In the genomic region with DNA sequence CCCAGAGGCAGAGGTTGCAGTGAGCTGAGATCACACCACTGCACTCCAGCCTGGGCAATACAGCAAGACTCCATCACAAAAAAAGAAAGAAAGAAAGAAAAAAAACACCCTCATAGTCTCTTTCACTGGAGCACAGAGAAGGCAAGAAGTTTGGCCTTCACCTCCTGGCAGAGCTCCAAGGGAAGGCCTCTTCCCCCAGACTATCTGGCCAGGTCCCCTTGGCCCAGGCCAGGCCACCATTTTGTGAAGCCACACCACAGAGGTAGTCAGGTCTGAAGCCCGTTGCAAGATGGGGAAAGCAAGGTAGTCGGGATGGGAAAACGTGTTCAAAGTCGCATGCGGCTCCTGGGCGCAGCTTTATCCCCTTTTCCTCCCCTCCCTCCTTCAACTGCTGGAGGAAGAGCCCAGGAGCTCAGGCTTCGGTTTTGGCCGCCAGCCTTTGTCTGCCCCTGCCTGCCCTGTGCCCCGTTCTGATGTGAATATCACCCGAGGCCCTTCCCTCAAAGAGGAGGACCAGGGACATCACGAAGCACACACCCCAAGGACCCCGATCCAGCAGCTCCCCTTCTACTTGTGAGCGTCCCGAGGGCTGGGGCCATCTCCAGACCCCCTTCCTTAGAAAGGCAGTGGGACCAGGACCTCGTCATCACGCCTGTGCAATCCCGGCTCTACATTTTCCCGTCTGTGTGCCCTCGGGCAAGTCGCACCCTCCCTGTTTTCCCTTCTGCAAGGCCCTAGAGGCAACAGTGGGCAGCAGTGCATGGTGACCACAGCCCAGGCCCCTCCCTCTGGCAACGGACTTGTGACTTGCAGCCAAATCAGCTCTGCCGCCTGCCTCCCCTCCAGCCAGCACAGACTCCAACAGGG, we compare ENCODE assay signal across 34 cellular contexts. TPM values are rescaled to one million over a fixed set of nuclear protein-coding genes. Genes with fewer than 3 reads are reported as not detected.
DNase-seq lines count a peak whose midpoint lies in the region; ATAC-seq, FAIRE-seq and TF ChIP-seq lines count a peak whose summit lies in the region.
"Had no signal": no experiment of that assay in that cellular context is flagged by ENCODE, and none has a peak within 500 bp of the region (broad histone marks: within the 10 kb centered on the region; RNA-seq: fewer than 3 reads in every experiment).

No MANE protein-coding gene starts in this region.

- H3K9ac ChIP-seq in K562 (ENCODE audit: insufficient read depth in 1 of 2, low read depth in 2 of 2, low read length in 2 of 2), result no peak overlapping the region
- no peak overlapping the region for H3K9ac ChIP-seq in PC-3 (ENCODE audit: low read length)

- H3K27ac ChIP-seq in right atrium auricular region, result no peak overlapping the region
- no peak overlapping the region for H3K27ac ChIP-seq in K562 (ENCODE audit: extremely low read depth, low read depth, low read length)
- H3K27ac ChIP-seq in aorta (ENCODE audit: low read depth in 1 of 2, low read length in 2 of 2), result no peak overlapping the region
- H3K27ac ChIP-seq in PC-3 (ENCODE audit: low read length), result no peak overlapping the region
- H3K27ac ChIP-seq: SK-N-MC, skin epidermis, uterus had no signal

- no peaks in the 10 kb centered on the region for H3K9me3 ChIP-seq in right atrium auricular region
- no peaks in the 10 kb centered on the region for H3K9me3 ChIP-seq in K562 (replicated peaks; ENCODE audit: control insufficient read depth, insufficient read depth, low read depth, low read length)
- no peaks in the 10 kb centered on the region for H3K9me3 ChIP-seq in aorta (ENCODE audit: control insufficient read depth, low read length)
- no peaks in the 10 kb centered on the region for H3K9me3 ChIP-seq in PC-3 (ENCODE audit: low read length)
- H3K9me3 ChIP-seq: uterus had no signal

- DNase-seq in Right ventricle myocardium superior (no peak), right atrium auricular region (ENCODE audit: low spot score) (no peak), K562 (ENCODE audit: extremely low read depth in 1 of 4, low spot score in 3 of 4) (no peak), left ventricle myocardium superior (peak; percentile 42), aorta (no peak), PC-3 (no peak)
- DNase-seq: 8988T; activated CD4-positive, alpha-beta T cell treated with anti-CD3 and anti-CD28 coated beads, Interleukin-2, amount 50 U/mL, for 4 hours; activated CD8-positive, alpha-beta memory T cell treated with anti-CD3 and anti-CD28 coated beads, Interleukin-2, amount 10 ng/mL, durations not matched to agents 7 days and 5 days; activated gamma-delta T cell treated with Interleukin-2 at 50 U/mL for 16 hours; activated naive CD8-positive, alpha-beta T cell treated with anti-CD3 and anti-CD28 coated beads, Interleukin-2, amount 10 ng/mL, durations not matched to agents 7 days and 5 days; activated T-cell treated with anti-CD3 and anti-CD28 coated beads, Interleukin-2, amount 50 U/mL, for 4 hours; CD4-positive, CD25-positive, alpha-beta regulatory T cell; central memory CD4-positive, alpha-beta T cell; erythroblast; HCEC 1CT; kidney glomerular epithelial cell; MV-4-11; NCI-H1436 treated with DMSO at 0.1 percent for 48 hours; NCI-H2081 treated with DMSO at 0.1 percent for 48 hours; NCI-H2227 treated with DMSO at 0.1 percent for 48 hours; NCI-H748 treated with DMSO at 0.1 percent for 48 hours; stimulated activated naive CD4-positive, alpha-beta T cell; uterus had no signal

- in situ Hi-C loops in K562 (cut with MboI), result no loop called here

- H3K4me1 ChIP-seq in right atrium auricular region (no peaks in the 10 kb centered on the region), K562 (replicated peaks in 1 of 2; ENCODE audit: control insufficient read depth in 2 of 2, insufficient read depth in 2 of 2, low read length in 2 of 2) (peaks cover 5 to 29% of the 10 kb centered on the region in 2 experiments; a peak in 4 of 5 replicates), aorta (ENCODE audit: control insufficient read depth in 1 of 2, insufficient read depth in 2 of 2, low read length in 2 of 2) (no peaks in the 10 kb centered on the region), PC-3 (ENCODE audit: insufficient read depth, low read length) (no peaks in the 10 kb centered on the region)
- H3K4me1 ChIP-seq: uterus had no signal

- H3K4me3 ChIP-seq in right atrium auricular region (no peak overlapping the region), K562 (no peak overlapping the region), aorta (ENCODE audit: low read length in 2 of 2) (no peak overlapping the region), PC-3 (ENCODE audit: low read length) (no peak overlapping the region)
- H3K4me3 ChIP-seq: lung, SK-N-MC, skin epidermis, uterus had no signal

- no peaks in the 10 kb centered on the region for H3K79me2 ChIP-seq in K562 (ENCODE audit: control insufficient read depth, insufficient read depth, low read length)
- H3K79me2 ChIP-seq in PC-3 (ENCODE audit: low read length), result no peaks in the 10 kb centered on the region

- TF ChIP-seq RAD21 in K562 (CRISPR knock-in tag; conservative IDR thresholded peaks at IDR 0.05 in 1 of 2, IDR thresholded peaks at IDR 0.05 in 1 of 2), result no peak

- TF ChIP-seq CTCF in right atrium auricular region (IDR thresholded peaks at IDR 0.05) (no peak), K562 (IDR thresholded peaks at IDR 0.05 in 2 of 3, conservative IDR thresholded peaks at IDR 0.05 in 1 of 3; ENCODE audit: insufficient read depth in 2 of 3, low read depth in 1 of 3, low read length in 3 of 3) (no peak), PC-3 (conservative IDR thresholded peaks at IDR 0.05; ENCODE audit: low read depth, low read length) (no peak)

- intact Hi-C loops in Right ventricle myocardium superior (cut with DNase I) (no loop called here), K562 (cut with micrococcal nuclease) (no loop called here), left ventricle myocardium superior (cut with micrococcal nuclease) (no loop called here), aorta (cut with DNase I) (no loop called here), PC-3 (cut with micrococcal nuclease) (no loop called here)

- no peak for TF ChIP-seq POLR2A in K562 (conservative IDR thresholded peaks at IDR 0.05)

- no peaks in the 10 kb centered on the region for H3F3A ChIP-seq in PC-3 (ENCODE audit: low read length, unreplicated experiment)

- no peak overlapping the region for H3K4me2 ChIP-seq in K562 (ENCODE audit: insufficient read depth, low read length)
- H3K4me2 ChIP-seq in PC-3 (ENCODE audit: low read length), result no peak overlapping the region

- no peak overlapping the region for H2AFZ ChIP-seq in K562 (ENCODE audit: low read depth, low read length)
- H2AFZ ChIP-seq in PC-3 (ENCODE audit: low read length), result no peak overlapping the region

- BruUV-seq in K562 (replicated peaks; lab: Mats Ljungman, UMichigan) (no TSS peak), PC-3 (replicated peaks; lab: Mats Ljungman, UMichigan) (no TSS peak)

- no peaks in the 10 kb centered on the region for H4K20me1 ChIP-seq in K562 (replicated peaks; ENCODE audit: control insufficient read depth, insufficient read depth, low read length)
- no peaks in the 10 kb centered on the region for H4K20me1 ChIP-seq in PC-3 (ENCODE audit: low read length)

- POLR2A ChIA-PET in K562 (lab: Yijun Ruan, JAX), result interaction anchor here (0.5 to 0.7 kb wide), 2 partner anchors 20 to 201 kb away, joined by 3 to 4 read pairs; no protein-coding TSS in a partner anchor
- POLR2A ChIA-PET in PC-3 (lab: Charles Lee; ENCODE audit: unreplicated experiment), result no interaction called here

- H3K36me3 ChIP-seq in right atrium auricular region, result peaks cover 18% of the 10 kb centered on the region
- no peaks in the 10 kb centered on the region for H3K36me3 ChIP-seq in K562 (ENCODE audit: control insufficient read depth, insufficient read depth, low read length)
- peaks cover 0 to 1% of the 10 kb centered on the region in 2 donors for H3K36me3 ChIP-seq in aorta (ENCODE audit: control insufficient read depth in 1 of 2, insufficient read depth in 2 of 2, low read length in 1 of 2)
- no peaks in the 10 kb centered on the region for H3K36me3 ChIP-seq in PC-3 (ENCODE audit: low read depth, low read length)
- H3K36me3 ChIP-seq: uterus had no signal

- WGBS in K562 (ENCODE audit: insufficient coverage, low coverage, missing lambda C conversion rate), result 55% methylated on average over 9 of the region's 22 CpGs
- WGBS in aorta, 2 donors, result 78 to 82% methylated on average over 22 of the region's 22 CpGs

- TF ChIP-seq EP300 in K562 (IDR thresholded peaks at IDR 0.05; ENCODE audit: low read length), result no peak

- FAIRE-seq in K562 (lab: Jason Lieb, UNC), result no peak
- FAIRE-seq: astrocyte, GM18507 had no signal

- ATAC-seq in Right ventricle myocardium superior (ENCODE audit: poor library complexity) (peak; percentile 50), K562 (no peak), left ventricle myocardium superior (peak; percentile 61), aorta (ENCODE audit: low FRiP score) (peak; percentile 20), HG02970 (IDR thresholded peaks at IDR 0.05; ENCODE audit: low FRiP score, unreplicated experiment) (no peak), GM21723 (IDR thresholded peaks at IDR 0.05; ENCODE audit: unreplicated experiment) (no peak), PC-3 (no peak)
- ATAC-seq: activated CD4-positive, CD25-positive, alpha-beta regulatory T cell treated with anti-CD3 and anti-CD28 coated beads, Interleukin-2, amount 50 U/mL, for 24 hours; activated CD8-positive, alpha-beta memory T cell treated with anti-CD3 and anti-CD28 coated beads, Interleukin-2, amount 10 ng/mL, durations not matched to agents 7 days and 5 days; activated T-cell treated with anti-CD3 and anti-CD28 coated beads, Interleukin-2, amount 50 U/mL, for 4 hours had no signal

- H3K9me2 ChIP-seq in PC-3 (replicated peaks; ENCODE audit: low read length), result no peaks in the 10 kb centered on the region

- H3K9me1 ChIP-seq in K562 (ENCODE audit: control insufficient read depth, insufficient read depth, low read length), result no peaks in the 10 kb centered on the region

- H3K27me3 ChIP-seq in right atrium auricular region, result no peaks in the 10 kb centered on the region
- no peaks in the 10 kb centered on the region for H3K27me3 ChIP-seq in K562 (ENCODE audit: control insufficient read depth in 2 of 2, insufficient read depth in 2 of 2, low read length in 2 of 2)
- no peaks in the 10 kb centered on the region for H3K27me3 ChIP-seq in aorta (ENCODE audit: control insufficient read depth in 1 of 2, insufficient read depth in 2 of 2, low read length in 1 of 2)
- no peaks in the 10 kb centered on the region for H3K27me3 ChIP-seq in PC-3 (ENCODE audit: low read length)
- H3K27me3 ChIP-seq: uterus had no signal

- CTCF ChIA-PET in K562 (lab: Yijun Ruan, JAX; ENCODE audit: low intra/inter-chr PET ratio) (no interaction called here), PC-3 (lab: Charles Lee) (no interaction called here)

RNA-seq across cellular contexts. Expression of a gene that starts 17.7 kb away (rescaled TPM):
- total RNA-seq in Right ventricle myocardium superior (not detected), right atrium auricular region (not detected), K562 (2014; rRNA removed) (not detected in 2 replicates), K562 (2014; rRNA removed; fragmentation: Illumina TruSeq; extraction: Trizol) (not detected in 2 replicates), K562 (2015; rRNA removed; fragmentation: Illumina TruSeq; extraction: Trizol) (not detected in 2 replicates), K562 (2021) (not detected in 2 replicates), left ventricle myocardium superior (not detected), aorta (not detected), PC-3 (2014; rRNA removed) (0.69 and 0.87 TPM in 2 replicates)
- total RNA-seq in K562 (2011; cell fraction: chromatin; rRNA removed; ENCODE audit: low replicate concordance), result not detected in 2 replicates
- total RNA-seq in K562 (2011; cell fraction: nucleolus; rRNA removed), result not detected in 2 replicates
- total RNA-seq in K562 (2011; cell fraction: nucleoplasm; rRNA removed), result not detected in 2 replicates
- polyA plus RNA-seq in K562 (2011; rRNA removed) (not detected in 2 replicates), K562 (2014; fragmentation: Illumina TruSeq; extraction: Trizol) (not detected in 2 replicates), K562 (2014; fragmentation: Nextera tagmentation; extraction: Ambion mirVana) (not detected), K562 (2014; rRNA removed) (not detected in 2 replicates), aorta (under 1 TPM; 0.10 to 0.13 TPM)
- polyA plus RNA-seq in K562 (2011; cell fraction: cytosol; rRNA removed), result 0.01 TPM in 1 of 2 replicates, not detected in the other
- polyA plus RNA-seq in K562 (2011; cell fraction: nucleus; rRNA removed), result 0.06 TPM in 1 of 2 replicates, not detected in the other
- 0.05 TPM in 1 of 2 replicates, not detected in the other for polyA plus RNA-seq in K562 (2012)
- polyA minus RNA-seq in K562 (2011; rRNA and poly(A)+ RNA removed), result not detected in 2 replicates
- polyA minus RNA-seq in K562 (2011; cell fraction: cytosol; rRNA and poly(A)+ RNA removed), result not detected in 2 replicates
- polyA minus RNA-seq in K562 (2011; cell fraction: nucleus; rRNA and poly(A)+ RNA removed), result not detected in 2 replicates
- total RNA-seq: activated CD8-positive, alpha-beta memory T cell treated with anti-CD3 and anti-CD28 coated beads, Interleukin-2, amount 10 ng/mL, durations not matched to agents 7 days and 5 days; astrocyte; osteocyte; RPMI7951 had no signal

RNA-seq across cellular contexts. Expression of a gene that starts 29.3 kb away (rescaled TPM):
- 20.3 TPM for total RNA-seq in Right ventricle myocardium superior
- 10 to 100 TPM; 17.0 to 22.9 TPM for total RNA-seq in right atrium auricular region
- 3.0 and 5.9 TPM in 2 replicates for total RNA-seq in K562 (2011; cell fraction: chromatin; rRNA removed; ENCODE audit: low replicate concordance)
- 4.9 and 6.5 TPM in 2 replicates for total RNA-seq in K562 (2011; cell fraction: nucleolus; rRNA removed)
- 5.4 and 7.4 TPM in 2 replicates for total RNA-seq in K562 (2011; cell fraction: nucleoplasm; rRNA removed)
- total RNA-seq in K562 (2014; rRNA removed), result 16.8 and 18.4 TPM in 2 replicates
- 4.9 and 5.8 TPM in 2 replicates for total RNA-seq in K562 (2014; rRNA removed; fragmentation: Illumina TruSeq; extraction: Trizol)
- 11.2 and 11.9 TPM in 2 replicates for total RNA-seq in K562 (2015; rRNA removed; fragmentation: Illumina TruSeq; extraction: Trizol)
- total RNA-seq in K562 (2021), result 15.2 and 18.2 TPM in 2 replicates
- polyA plus RNA-seq in K562 (2011; rRNA removed), result 11.9 and 15.5 TPM in 2 replicates
- 19.7 and 37.7 TPM in 2 replicates for polyA plus RNA-seq in K562 (2011; cell fraction: cytosol; rRNA removed)
- 6.1 and 7.3 TPM in 2 replicates for polyA plus RNA-seq in K562 (2011; cell fraction: nucleus; rRNA removed)
- 14.4 and 25.5 TPM in 2 replicates for polyA plus RNA-seq in K562 (2012)
- polyA plus RNA-seq in K562 (2014; fragmentation: Illumina TruSeq; extraction: Trizol), result 15.3 and 19.2 TPM in 2 replicates
- 10 to 100 TPM in 1 of 2 experiments, 1 to 10 TPM in 1; 2.0 to 10.2 TPM for polyA plus RNA-seq in K562 (2014; fragmentation: Nextera tagmentation; extraction: Ambion mirVana)
- 20.3 and 25.2 TPM in 2 replicates for polyA plus RNA-seq in K562 (2014; rRNA removed)
- 2.2 and 4.1 TPM in 2 replicates for polyA minus RNA-seq in K562 (2011; rRNA and poly(A)+ RNA removed)
- 1.4 and 4.5 TPM in 2 replicates for polyA minus RNA-seq in K562 (2011; cell fraction: cytosol; rRNA and poly(A)+ RNA removed)
- 1.3 and 2.7 TPM in 2 replicates for polyA minus RNA-seq in K562 (2011; cell fraction: nucleus; rRNA and poly(A)+ RNA removed)
- 21.6 TPM for total RNA-seq in left ventricle myocardium superior
- total RNA-seq in aorta, result 10 to 100 TPM; 11.3 to 18.4 TPM
- 10 to 100 TPM; 20.0 to 29.0 TPM for polyA plus RNA-seq in aorta
- 24.2 and 37.7 TPM in 2 replicates for total RNA-seq in PC-3 (2014; rRNA removed)

RNA-seq across cellular contexts. Expression of a gene that starts 29.7 kb away (rescaled TPM):
- total RNA-seq in Right ventricle myocardium superior, result 381 TPM
- total RNA-seq in right atrium auricular region, result 100 to 1,000 TPM; 125 to 137 TPM
- 12.0 and 23.9 TPM in 2 replicates for total RNA-seq in K562 (2011; cell fraction: chromatin; rRNA removed; ENCODE audit: low replicate concordance)
- 50.0 and 78.2 TPM in 2 replicates for total RNA-seq in K562 (2011; cell fraction: nucleolus; rRNA removed)
- total RNA-seq in K562 (2011; cell fraction: nucleoplasm; rRNA removed), result 41.6 and 44.7 TPM in 2 replicates
- 163 and 185 TPM in 2 replicates for total RNA-seq in K562 (2014; rRNA removed)
- 90.3 and 128 TPM in 2 replicates for total RNA-seq in K562 (2014; rRNA removed; fragmentation: Illumina TruSeq; extraction: Trizol)
- total RNA-seq in K562 (2015; rRNA removed; fragmentation: Illumina TruSeq; extraction: Trizol), result 232 and 248 TPM in 2 replicates
- total RNA-seq in K562 (2021), result 149 and 161 TPM in 2 replicates
- 149 and 226 TPM in 2 replicates for polyA plus RNA-seq in K562 (2011; rRNA removed)
- 237 and 307 TPM in 2 replicates for polyA plus RNA-seq in K562 (2011; cell fraction: cytosol; rRNA removed)
- polyA plus RNA-seq in K562 (2011; cell fraction: nucleus; rRNA removed), result 98.1 and 122 TPM in 2 replicates
- polyA plus RNA-seq in K562 (2012), result 117 and 225 TPM in 2 replicates
- 203 and 231 TPM in 2 replicates for polyA plus RNA-seq in K562 (2014; fragmentation: Illumina TruSeq; extraction: Trizol)
- polyA plus RNA-seq in K562 (2014; fragmentation: Nextera tagmentation; extraction: Ambion mirVana), result 100 to 1,000 TPM; 785 to 903 TPM
- polyA plus RNA-seq in K562 (2014; rRNA removed), result 136 and 159 TPM in 2 replicates
- polyA minus RNA-seq in K562 (2011; rRNA and poly(A)+ RNA removed), result 52.0 and 72.4 TPM in 2 replicates
- 67.5 and 71.5 TPM in 2 replicates for polyA minus RNA-seq in K562 (2011; cell fraction: cytosol; rRNA and poly(A)+ RNA removed)
- 26.8 and 64.8 TPM in 2 replicates for polyA minus RNA-seq in K562 (2011; cell fraction: nucleus; rRNA and poly(A)+ RNA removed)
- 402 TPM for total RNA-seq in left ventricle myocardium superior
- 10 to 100 TPM; 41.4 to 42.4 TPM for total RNA-seq in aorta
- 100 to 1,000 TPM in 1 of 2 donors, 10 to 100 TPM in 1; 88.4 to 189 TPM for polyA plus RNA-seq in aorta
- 116 and 196 TPM in 2 replicates for total RNA-seq in PC-3 (2014; rRNA removed)

Comparison
In these comparisons a context has a peak if more than half of its experiments do, and no peak if none do; other contexts are left out.
1. ATAC-seq: peak in Right ventricle myocardium superior (single experiment), left ventricle myocardium superior (single experiment) and aorta (single experiment); none in K562 (single experiment), HG02970 (single experiment), GM21723 (single experiment) and PC-3 (single experiment).